ENCODE assay signal across 39 cellular contexts in the genomic region with DNA sequence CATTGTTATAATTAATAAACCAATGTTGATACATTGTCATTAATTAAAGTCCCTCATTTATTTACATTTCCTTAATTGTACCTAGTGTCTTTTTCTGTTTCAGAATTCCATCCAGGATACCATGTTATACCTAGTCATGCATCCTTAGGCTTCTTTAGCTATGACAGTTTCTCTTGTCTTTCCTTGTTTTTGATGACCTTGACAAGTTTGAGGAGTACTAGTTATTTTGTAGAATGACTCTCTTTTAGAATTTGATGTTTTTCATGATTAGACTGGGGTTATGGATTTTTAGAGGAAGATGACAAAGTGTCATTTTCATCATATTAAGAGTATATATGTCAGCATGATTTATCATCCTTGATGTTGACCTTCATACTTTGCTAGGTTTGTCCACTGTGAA.
"Had no signal": no experiment of that assay in that cellular context is flagged by ENCODE, and none has a peak within 500 bp of the region (broad histone marks: within the 10 kb centered on the region; RNA-seq: fewer than 3 reads in every experiment).

No MANE protein-coding gene starts in this region.

- H3K27ac Mint-ChIP-seq: activated CD4-positive, alpha-beta memory T cell treated with anti-CD3 and anti-CD28 coated beads, Interleukin-2, amount 10 ng/mL, durations not matched to agents 7 days and 5 days; activated CD8-positive, alpha-beta memory T cell treated with anti-CD3 and anti-CD28 coated beads, Interleukin-2, amount 10 ng/mL, durations not matched to agents 7 days and 5 days; activated naive CD4-positive, alpha-beta T cell treated with anti-CD3 and anti-CD28 coated beads, Interleukin-2, amount 50 U/mL, for 24 hours; activated naive CD8-positive, alpha-beta T cell treated with anti-CD3 and anti-CD28 coated beads, Interleukin-2, amount 50 U/mL, for 24 hours; activated T-helper 2 cell treated with anti-CD3 and anti-CD28 coated beads, Interferon-gamma antibody, Interleukin-2, Interleukin-4, amounts not matched to agents 10 μg/mL and 5 μg/mL and 100 μg/mL, durations not matched to agents 14 hours and 24 hours and 36 hours; brain; T-cell had no signal

- DNase-seq: activated CD4-positive, alpha-beta memory T cell treated with anti-CD3 and anti-CD28 coated beads, Interleukin-2, amount 10 ng/mL, durations not matched to agents 7 days and 5 days; activated CD4-positive, alpha-beta T cell treated with anti-CD3 and anti-CD28 coated beads for 1 hour; activated CD4-positive, alpha-beta T cell treated with anti-CD3 and anti-CD28 coated beads for 48 hours; activated CD4-positive, CD25-positive, alpha-beta regulatory T cell; activated CD8-positive, alpha-beta memory T cell treated with anti-CD3 and anti-CD28 coated beads for 24 hours; activated CD8-positive, alpha-beta memory T cell treated with anti-CD3 and anti-CD28 coated beads, Interleukin-2, amount 10 ng/mL, durations not matched to agents 7 days and 5 days; activated CD8-positive, alpha-beta memory T cell treated with anti-CD3 and anti-CD28 coated beads, Interleukin-2, amount 50 U/mL, for 48 hours; activated gamma-delta T cell; activated naive CD4-positive, alpha-beta T cell treated with Interleukin-2 at 50 U/mL for 16 hours; activated naive CD8-positive, alpha-beta T cell treated with anti-CD3 and anti-CD28 coated beads, Interleukin-2, amount 50 U/mL, for 24 hours; anterior cingulate cortex; central memory CD4-positive, alpha-beta T cell; MM.1S; NCI-H1092 treated with DMSO at 0.1 percent for 48 hours; NCI-H1417; NCI-H146; NCI-H187; NCI-H2029 treated with DMSO at 0.1 percent for 48 hours; NCI-H2107; NCI-H2171; NCI-H510A; NCI-H526; NCI-H748 treated with DMSO at 0.1 percent for 48 hours; NK-92 treated with Interleukin-12 subunit alpha and Interleukin-12 subunit beta, amount 100 ng/mL, for 24 hours; PC-3; SIG-M5; T-cell; T-helper 2 cell; T-helper 9 cell had no signal

- H3K4me1 Mint-ChIP-seq: activated CD4-positive, alpha-beta memory T cell treated with anti-CD3 and anti-CD28 coated beads, Interleukin-2, amount 10 ng/mL, durations not matched to agents 7 days and 5 days had no signal

- FAIRE-seq: bronchial epithelial cell, RCC 7860 had no signal

- H3K27ac ChIP-seq: KMS-11, RWPE1, VCaP had no signal

- H3K4me2 ChIP-seq: KMS-11 had no signal

- H3K9me3 Mint-ChIP-seq: activated naive CD4-positive, alpha-beta T cell treated with anti-CD3 and anti-CD28 coated beads, Interleukin-2, amount 50 U/mL, for 24 hours; T-cell had no signal

- H3K9ac ChIP-seq: KMS-11 had no signal

- ATAC-seq: activated CD8-positive, alpha-beta memory T cell treated with anti-CD3 and anti-CD28 coated beads, Interleukin-2, amount 10 ng/mL, durations not matched to agents 7 days and 5 days; activated naive CD8-positive, alpha-beta T cell treated with anti-CD3 and anti-CD28 coated beads, Interleukin-2, amount 50 U/mL, for 24 hours; PC-3; Right ventricle myocardium inferior; SK-N-SH treated with all-trans-retinoic acid at 6 μM for 48 hours; T-cell had no signal

- H3K4me3 Mint-ChIP-seq: activated CD4-positive, alpha-beta memory T cell treated with anti-CD3 and anti-CD28 coated beads, Interleukin-2, amount 10 ng/mL, durations not matched to agents 7 days and 5 days; activated CD8-positive, alpha-beta memory T cell treated with anti-CD3 and anti-CD28 coated beads, Interleukin-2, amount 10 ng/mL, durations not matched to agents 7 days and 5 days; activated naive CD4-positive, alpha-beta T cell treated with anti-CD3 and anti-CD28 coated beads, Interleukin-2, amount 50 U/mL, for 24 hours; activated naive CD8-positive, alpha-beta T cell treated with anti-CD3 and anti-CD28 coated beads, Interleukin-2, amount 50 U/mL, for 24 hours; brain; T-cell had no signal

- H3K27me3 Mint-ChIP-seq: activated CD4-positive, alpha-beta memory T cell treated with anti-CD3 and anti-CD28 coated beads, Interleukin-2, amount 10 ng/mL, durations not matched to agents 7 days and 5 days; activated CD8-positive, alpha-beta memory T cell treated with anti-CD3 and anti-CD28 coated beads, Interleukin-2, amount 10 ng/mL, durations not matched to agents 7 days and 5 days; activated naive CD4-positive, alpha-beta T cell treated with anti-CD3 and anti-CD28 coated beads, Interleukin-2, amount 50 U/mL, for 24 hours; activated naive CD8-positive, alpha-beta T cell treated with anti-CD3 and anti-CD28 coated beads, Interleukin-2, amount 50 U/mL, for 24 hours; brain; T-cell had no signal
